In the genomic region with DNA sequence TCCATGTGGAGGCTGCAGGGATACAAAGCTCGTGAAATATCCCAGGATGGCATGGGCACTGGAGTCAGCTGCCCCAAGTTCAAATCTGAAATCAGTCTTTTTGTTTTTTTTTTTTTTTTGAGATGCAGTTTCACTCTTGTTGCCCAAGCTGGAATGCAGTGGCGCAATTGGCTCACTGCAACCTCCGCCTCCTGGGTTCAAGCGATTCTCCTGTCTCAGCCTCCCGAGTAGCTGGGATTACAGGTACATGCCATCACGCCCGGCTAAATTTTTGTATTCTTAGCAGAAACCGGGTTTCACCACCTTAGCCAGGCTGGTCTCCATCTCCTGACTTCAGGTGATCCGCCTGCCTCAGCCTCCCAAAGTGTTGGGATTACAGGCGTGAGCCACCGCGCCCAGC, we compare ENCODE assay signal across 1 cellular context.
TF ChIP-seq lines count a peak whose summit lies in the region.

No MANE protein-coding gene starts in this region.

TF ChIP-seq in K562, 482 proteins besides CTCF, POLR2A, EP300 and RAD21:
- TF ChIP-seq, protein P1, sequence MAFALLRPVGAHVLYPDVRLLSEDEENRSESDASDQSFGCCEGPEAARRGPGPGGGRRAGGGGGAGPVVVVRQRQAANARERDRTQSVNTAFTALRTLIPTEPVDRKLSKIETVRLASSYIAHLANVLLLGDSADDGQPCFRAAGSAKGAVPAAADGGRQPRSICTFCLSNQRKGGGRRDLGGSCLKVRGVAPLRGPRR (CRISPR knock-in tag; IDR thresholded peaks at IDR 0.05), result 0 out of 2 replicates have a peak, but pooled peaks have one; percentile 1
- TF ChIP-seq RBFOX2 (IDR thresholded peaks at IDR 0.05; ENCODE audit: low read depth, low read length), result 0 out of 2 replicates have a peak, but pooled peaks have one; percentile 33
- TF ChIP-seq, protein P2, sequence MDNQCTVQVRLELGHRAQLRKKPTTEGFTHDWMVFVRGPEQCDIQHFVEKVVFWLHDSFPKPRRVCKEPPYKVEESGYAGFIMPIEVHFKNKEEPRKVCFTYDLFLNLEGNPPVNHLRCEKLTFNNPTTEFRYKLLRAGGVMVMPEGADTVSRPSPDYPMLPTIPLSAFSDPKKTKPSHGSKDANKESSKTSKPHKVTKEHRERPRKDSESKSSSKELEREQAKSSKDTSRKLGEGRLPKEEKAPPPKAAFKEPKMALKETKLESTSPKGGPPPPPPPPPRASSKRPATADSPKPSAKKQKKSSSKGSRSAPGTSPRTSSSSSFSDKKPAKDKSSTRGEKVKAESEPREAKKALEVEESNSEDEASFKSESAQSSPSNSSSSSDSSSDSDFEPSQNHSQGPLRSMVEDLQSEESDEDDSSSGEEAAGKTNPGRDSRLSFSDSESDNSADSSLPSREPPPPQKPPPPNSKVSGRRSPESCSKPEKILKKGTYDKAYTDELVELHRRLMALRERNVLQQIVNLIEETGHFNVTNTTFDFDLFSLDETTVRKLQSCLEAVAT (IDR thresholded peaks at IDR 0.05), result peak in 1 of 2 experiments; percentile 80; a peak in 2 of 4 replicates
